30 cellular contexts compared by ENCODE assay signal in genomic region chr3:7238565-7239295, GRCh38.
"Had no signal": no experiment of that assay in that cellular context is flagged by ENCODE, and none has a peak within 500 bp of the region (broad histone marks: within the 10 kb centered on the region; RNA-seq: fewer than 3 reads in every experiment).

No MANE protein-coding gene starts in this region.

- H3K36me3 Mint-ChIP-seq: mesothelial cell of epicardium; naive B cell; natural killer cell treated with Interleukin-12 subunit alpha and Interleukin-12 subunit beta and Interleukin-15 and Interleukin-18, amount 100 ng/mL, for 72 hours; neural progenitor cell; stimulated activated effector memory CD8-positive, alpha-beta T cell treated with anti-CD3 and anti-CD28 coated beads, Interleukin-12 subunit alpha, Interleukin-12 subunit beta, amount 100 ng/mL, for 72 hours had no signal

- H3K9ac ChIP-seq: neural progenitor cell, parathyroid adenoma had no signal

- ATAC-seq: foreskin keratinocyte; gastroesophageal sphincter; heart left ventricle; left colon; lower lobe of right lung; mucosa of descending colon; natural killer cell treated with Interleukin-12 subunit alpha and Interleukin-12 subunit beta and Interleukin-15 and Interleukin-18, amount 100 ng/mL, for 72 hours; stimulated activated effector memory CD8-positive, alpha-beta T cell treated with anti-CD3 and anti-CD28 coated beads, Interleukin-12 subunit alpha, Interleukin-12 subunit beta, amount 100 ng/mL, for 72 hours had no signal

- FAIRE-seq: endothelial cell of umbilical vein, kidney had no signal

- H3K27me3 ChIP-seq: esophagus muscularis mucosa, foreskin keratinocyte, gastroesophageal sphincter, heart left ventricle, hepatocyte, neural progenitor cell, right atrium auricular region, sigmoid colon, stomach, thyroid gland, vagina had no signal

- DNase-seq: dermis blood vessel endothelial cell; effector memory CD4-positive, alpha-beta T cell; foreskin keratinocyte; heart left ventricle; kidney; left colon; left ventricle myocardium inferior; lower lobe of right lung; mucosa of descending colon; naive B cell; sigmoid colon; stimulated activated CD4-positive, alpha-beta T cell treated with anti-CD3 and anti-CD28 coated beads, Interleukin-2, amount 100 ng/mL, for 24 hours; stimulated activated CD4-positive, alpha-beta T cell treated with anti-CD3 and anti-CD28 coated beads, Interleukin-4, amount 100 ng/mL, for 24 hours; stimulated activated naive CD4-positive, alpha-beta T cell treated with Interleukin-2 at 50 U/mL for 16 hours; stomach; thyroid gland; trophoblast cell had no signal

- H3K27ac ChIP-seq: coronary artery, esophagus muscularis mucosa, foreskin keratinocyte, gastroesophageal sphincter, heart left ventricle, hepatocyte, left ventricle myocardium inferior, lower lobe of right lung, neural progenitor cell, parathyroid adenoma, right atrium auricular region, sigmoid colon, stomach, thyroid gland, vagina had no signal

- H3K4me3 Mint-ChIP-seq: mesothelial cell of epicardium; naive B cell; natural killer cell treated with Interleukin-12 subunit alpha and Interleukin-12 subunit beta and Interleukin-15 and Interleukin-18, amount 100 ng/mL, for 72 hours; neural progenitor cell; stimulated activated effector memory CD8-positive, alpha-beta T cell treated with anti-CD3 and anti-CD28 coated beads, Interleukin-12 subunit alpha, Interleukin-12 subunit beta, amount 100 ng/mL, for 72 hours had no signal

- H3K27me3 Mint-ChIP-seq: naive B cell, progenitor cell of endocrine pancreas had no signal

- H3K27ac Mint-ChIP-seq: mesothelial cell of epicardium; naive B cell; neural progenitor cell; progenitor cell of endocrine pancreas; stimulated activated effector memory CD8-positive, alpha-beta T cell treated with anti-CD3 and anti-CD28 coated beads, Interleukin-12 subunit alpha, Interleukin-12 subunit beta, amount 100 ng/mL, for 72 hours had no signal

- H3K4me1 ChIP-seq: foreskin keratinocyte, heart left ventricle, left ventricle myocardium inferior, lower lobe of right lung, neural progenitor cell, parathyroid adenoma, right atrium auricular region, thyroid gland, vagina had no signal

- H3K4me3 ChIP-seq: coronary artery, esophagus muscularis mucosa, gastroesophageal sphincter, heart left ventricle, hepatocyte, left ventricle myocardium inferior, lower lobe of right lung, mucosa of descending colon, neural progenitor cell, right atrium auricular region, sigmoid colon, stomach, thyroid gland, vagina had no signal

- H3K79me2 ChIP-seq: hepatocyte, parathyroid adenoma had no signal

- H2AFZ ChIP-seq: hepatocyte, neural progenitor cell, parathyroid adenoma had no signal

- H3K4me2 ChIP-seq: hepatocyte, neural progenitor cell had no signal

- H3K36me3 ChIP-seq: esophagus muscularis mucosa, gastroesophageal sphincter, heart left ventricle, left ventricle myocardium inferior, lower lobe of right lung, neural progenitor cell, right atrium auricular region, sigmoid colon, stomach, thyroid gland, vagina had no signal

- H3K9me3 ChIP-seq: esophagus muscularis mucosa, gastroesophageal sphincter, heart left ventricle, left ventricle myocardium inferior, lower lobe of right lung, mucosa of descending colon, right atrium auricular region, stomach, thyroid gland, vagina had no signal

- H3K4me1 Mint-ChIP-seq: mesothelial cell of epicardium; naive B cell; stimulated activated effector memory CD8-positive, alpha-beta T cell treated with anti-CD3 and anti-CD28 coated beads, Interleukin-12 subunit alpha, Interleukin-12 subunit beta, amount 100 ng/mL, for 72 hours had no signal
